Comparison of ENCODE assay signal across 9 cellular contexts in genomic region chr1:21217812-21218596, GRCh38. TPM values are rescaled to one million over a fixed set of nuclear protein-coding genes. Genes with fewer than 3 reads are reported as not detected.
DNase-seq lines count a peak whose midpoint lies in the region; ATAC-seq and TF ChIP-seq lines count a peak whose summit lies in the region.
"Had no signal": no experiment of that assay in that cellular context is flagged by ENCODE, and none has a peak within 500 bp of the region (broad histone marks: within the 10 kb centered on the region; RNA-seq: fewer than 3 reads in every experiment).

No MANE protein-coding gene starts in this region.

- DNase-seq in GM12864 (ENCODE audit: low read depth), result no peak
- peak; percentile 60 for DNase-seq in NB4 (ENCODE audit: low read depth)
- DNase-seq in activated T-helper 2 cell treated with anti-CD3 and anti-CD28 coated beads, Interferon-gamma antibody, Interleukin-2, Interleukin-4, amounts not matched to agents 10 μg/mL and 5 μg/mL and 100 μg/mL, durations not matched to agents 14 hours and 24 hours and 36 hours (ENCODE audit: low spot score), result peak; percentile 35
- DNase-seq in hepatic stellate cell (ENCODE audit: low spot score), result peak; percentile 65
- peak; percentile 17 for DNase-seq in stimulated activated CD8-positive, alpha-beta memory T cell treated with anti-CD3 and anti-CD28 coated beads, Interleukin-4, amount 100 ng/mL, for 24 hours (ENCODE audit: low read depth)
- DNase-seq in mesenteric fat pad (ENCODE audit: low spot score), result no peak
- DNase-seq: natural killer cell had no signal

- no peak overlapping the region for H3K27ac Mint-ChIP-seq in activated T-helper 2 cell treated with anti-CD3 and anti-CD28 coated beads, Interferon-gamma antibody, Interleukin-2, Interleukin-4, amounts not matched to agents 10 μg/mL and 5 μg/mL and 100 μg/mL, durations not matched to agents 14 hours and 24 hours and 36 hours

- no peak overlapping the region for H3K4me3 Mint-ChIP-seq in activated T-helper 2 cell treated with anti-CD3 and anti-CD28 coated beads, Interferon-gamma antibody, Interleukin-2, Interleukin-4, amounts not matched to agents 10 μg/mL and 5 μg/mL and 100 μg/mL, durations not matched to agents 14 hours and 24 hours and 36 hours (ENCODE audit: low read depth)
- H3K4me3 Mint-ChIP-seq: natural killer cell had no signal

- H3K9me3 Mint-ChIP-seq in activated T-helper 2 cell treated with anti-CD3 and anti-CD28 coated beads, Interferon-gamma antibody, Interleukin-2, Interleukin-4, amounts not matched to agents 10 μg/mL and 5 μg/mL and 100 μg/mL, durations not matched to agents 14 hours and 24 hours and 36 hours, result no peaks in the 10 kb centered on the region
- H3K9me3 Mint-ChIP-seq: natural killer cell had no signal

- ATAC-seq in HG03045 (IDR thresholded peaks at IDR 0.05; ENCODE audit: unreplicated experiment), result no peak
- ATAC-seq in GM19395 (IDR thresholded peaks at IDR 0.05; ENCODE audit: unreplicated experiment), result no peak

- TF ChIP-seq POLR2A in NB4 (IDR thresholded peaks at IDR 0.05; ENCODE audit: extremely low read depth, insufficient read length), result no peak

- H3K36me3 Mint-ChIP-seq in activated T-helper 2 cell treated with anti-CD3 and anti-CD28 coated beads, Interferon-gamma antibody, Interleukin-2, Interleukin-4, amounts not matched to agents 10 μg/mL and 5 μg/mL and 100 μg/mL, durations not matched to agents 14 hours and 24 hours and 36 hours (ENCODE audit: low read depth), result peaks cover 20% of the 10 kb centered on the region
- H3K36me3 Mint-ChIP-seq: natural killer cell had no signal

- no peaks in the 10 kb centered on the region for H3K27me3 Mint-ChIP-seq in activated T-helper 2 cell treated with anti-CD3 and anti-CD28 coated beads, Interferon-gamma antibody, Interleukin-2, Interleukin-4, amounts not matched to agents 10 μg/mL and 5 μg/mL and 100 μg/mL, durations not matched to agents 14 hours and 24 hours and 36 hours (ENCODE audit: low read depth)

- intact Hi-C loops in activated T-helper 2 cell treated with anti-CD3 and anti-CD28 coated beads, Interferon-gamma antibody, Interleukin-2, Interleukin-4, amounts not matched to agents 10 μg/mL and 5 μg/mL and 100 μg/mL, durations not matched to agents 14 hours and 24 hours and 36 hours (cut with micrococcal nuclease), result loop anchor here (5.0 kb wide), 1 partner anchor 149 kb away; no protein-coding TSS in a partner anchor

- H3K4me1 Mint-ChIP-seq in activated T-helper 2 cell treated with anti-CD3 and anti-CD28 coated beads, Interferon-gamma antibody, Interleukin-2, Interleukin-4, amounts not matched to agents 10 μg/mL and 5 μg/mL and 100 μg/mL, durations not matched to agents 14 hours and 24 hours and 36 hours (ENCODE audit: low read depth), result no peaks in the 10 kb centered on the region

- no peak overlapping the region for H3K4me3 ChIP-seq in GM12864 (ENCODE audit: low read depth, low read length)
- no peak overlapping the region for H3K4me3 ChIP-seq in NB4 (ENCODE audit: low read depth, low read length)

- TF ChIP-seq CTCF in GM12864 (IDR thresholded peaks at IDR 0.05; ENCODE audit: low read depth, low read length, missing control alignments) (peak; percentile 48), NB4 (IDR thresholded peaks at IDR 0.05; ENCODE audit: low read depth, low read length) (peak; percentile 77)

RNA-seq across cellular contexts. Expression of gene EIF4G3, which starts 41.3 kb away (rescaled TPM):
- 64.2 and 66.0 TPM in 2 replicates for total RNA-seq in activated T-helper 2 cell treated with anti-CD3 and anti-CD28 coated beads, Interferon-gamma antibody, Interleukin-2, Interleukin-4, amounts not matched to agents 10 μg/mL and 5 μg/mL and 100 μg/mL, durations not matched to agents 14 hours and 24 hours and 36 hours
- 71.7 TPM for total RNA-seq in mesenteric fat pad

Comparison
In these comparisons a context has a peak if more than half of its experiments do, and no peak if none do; other contexts are left out.
1. DNase-seq: peak in NB4 (single experiment), activated T-helper 2 cell treated with anti-CD3 and anti-CD28 coated beads, Interferon-gamma antibody, Interleukin-2, Interleukin-4, amounts not matched to agents 10 μg/mL and 5 μg/mL and 100 μg/mL, durations not matched to agents 14 hours and 24 hours and 36 hours (single experiment), hepatic stellate cell (single experiment) and stimulated activated CD8-positive, alpha-beta memory T cell treated with anti-CD3 and anti-CD28 coated beads, Interleukin-4, amount 100 ng/mL, for 24 hours (single experiment); none in GM12864 (single experiment) and mesenteric fat pad (single experiment).